In the genomic region with DNA sequence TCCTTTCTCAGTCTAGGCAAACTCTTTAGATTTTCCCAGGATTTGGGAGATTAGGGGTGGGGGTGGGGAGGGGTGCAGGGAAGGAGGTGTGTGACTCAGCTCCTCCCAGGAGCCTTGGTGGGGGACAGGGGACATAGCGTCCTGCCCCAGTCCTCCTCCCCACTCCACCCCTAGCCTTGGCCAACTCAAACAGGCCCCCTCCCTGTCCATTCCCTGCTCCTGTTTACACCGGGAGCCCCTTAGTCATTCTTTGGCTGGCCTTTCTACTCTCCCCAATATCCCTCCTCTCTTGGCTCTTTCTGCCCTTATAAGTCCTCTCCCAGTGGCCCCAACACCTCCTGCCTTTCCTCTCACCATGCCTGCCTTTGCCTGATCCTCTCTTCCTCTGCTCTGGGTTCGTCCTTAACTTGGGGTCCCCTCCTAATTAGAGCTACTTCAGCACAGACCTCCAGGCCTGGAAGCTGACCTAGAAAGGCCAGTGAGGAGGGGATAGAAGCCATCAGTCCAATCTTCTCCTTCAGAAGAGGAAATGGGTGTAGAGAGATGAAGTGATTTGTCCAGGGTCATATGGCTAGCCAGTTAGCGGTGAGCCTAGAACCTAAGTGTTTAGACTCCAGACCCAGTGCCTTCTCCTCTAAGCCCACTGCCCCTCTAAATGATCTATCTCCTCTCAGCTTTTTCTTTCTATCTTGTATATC, we compare ENCODE assay signal across 11 cellular contexts. TPM values are rescaled to one million over a fixed set of nuclear protein-coding genes. Genes with fewer than 3 reads are reported as not detected.
DNase-seq lines count a peak whose midpoint lies in the region; ATAC-seq and TF ChIP-seq lines count a peak whose summit lies in the region.
"Had no signal": no experiment of that assay in that cellular context is flagged by ENCODE, and none has a peak within 500 bp of the region (broad histone marks: within the 10 kb centered on the region; RNA-seq: fewer than 3 reads in every experiment).

No MANE protein-coding gene starts in this region.

- TF ChIP-seq CTCF in MCF 10A (IDR thresholded peaks at IDR 0.05; ENCODE audit: unreplicated experiment) (no peak), lung (IDR thresholded peaks at IDR 0.05; ENCODE audit: control extremely low read depth, extremely low read depth) (no peak), hepatocyte (IDR thresholded peaks at IDR 0.05; ENCODE audit: poor library complexity) (no peak)

- peaks cover 1% of the 10 kb centered on the region for H3K36me3 Mint-ChIP-seq in MCF 10A (ENCODE audit: insufficient read depth, unreplicated experiment)
- H3K36me3 Mint-ChIP-seq in activated CD4-positive, alpha-beta T cell treated with anti-CD3 and anti-CD28 coated beads for 36 hours (ENCODE audit: low read depth) = peaks cover 7% of the 10 kb centered on the region
- H3K36me3 Mint-ChIP-seq in activated T-cell treated with anti-CD3 and anti-CD28 coated beads, Interleukin-2, amount 50 U/mL, for 72 hours (ENCODE audit: insufficient read depth in 2 of 2) = peaks cover 4% of the 10 kb centered on the region in 2 donors

- no peaks in the 10 kb centered on the region for H3K9me3 Mint-ChIP-seq in MCF 10A (ENCODE audit: unreplicated experiment)
- H3K9me3 Mint-ChIP-seq in activated CD4-positive, alpha-beta T cell treated with anti-CD3 and anti-CD28 coated beads for 36 hours (ENCODE audit: low read depth) = no peaks in the 10 kb centered on the region
- H3K9me3 Mint-ChIP-seq in activated T-cell treated with anti-CD3 and anti-CD28 coated beads, Interleukin-2, amount 50 U/mL, for 72 hours = no peaks in the 10 kb centered on the region

- TSS peak; percentile 60 for BruUV-seq in MCF 10A (replicated peaks; lab: Mats Ljungman, UMichigan)

- no peak overlapping the region for H3K4me2 ChIP-seq in hepatocyte

- peaks cover 20% of the 10 kb centered on the region for H3K79me2 ChIP-seq in hepatocyte
- H3K79me2 ChIP-seq: parathyroid adenoma had no signal

- H3K36me3 ChIP-seq in HUES48 (ENCODE audit: control insufficient read depth, insufficient read depth, low read length) (no peaks in the 10 kb centered on the region), lung (ENCODE audit: control insufficient read depth in 2 of 2, insufficient read depth in 2 of 2, low read length in 2 of 2) (peaks cover 0 to 3% of the 10 kb centered on the region in 2 donors), subcutaneous abdominal adipose tissue (ENCODE audit: control insufficient read depth in 5 of 5, insufficient read depth in 5 of 5, low read length in 5 of 5) (no peaks in the 10 kb centered on the region), hepatocyte (replicated peaks; ENCODE audit: insufficient read depth, low read depth) (no peaks in the 10 kb centered on the region)

- H4K20me1 ChIP-seq in hepatocyte (ENCODE audit: insufficient read depth, poor library complexity, severe bottlenecking) = no peaks in the 10 kb centered on the region

- H3K27ac ChIP-seq in HUES48 (ENCODE audit: low read depth, low read length) = peak overlapping the region; percentile 83
- peak overlapping the region; percentile 94 to 99 for H3K27ac ChIP-seq in lung (ENCODE audit: low read depth in 1 of 2, low read length in 1 of 2)
- H3K27ac ChIP-seq in subcutaneous abdominal adipose tissue (ENCODE audit: low read depth, low read length) = peak overlapping the region; percentile 92
- no peak overlapping the region for H3K27ac ChIP-seq in hepatocyte
- H3K27ac ChIP-seq: parathyroid adenoma had no signal

- H3K9me3 ChIP-seq in HUES48 (ENCODE audit: control insufficient read depth, insufficient read depth, low read length) = no peaks in the 10 kb centered on the region
- no peaks in the 10 kb centered on the region for H3K9me3 ChIP-seq in lung (ENCODE audit: control insufficient read depth in 2 of 2, insufficient read depth in 1 of 2, low read length in 1 of 2)
- H3K9me3 ChIP-seq in subcutaneous abdominal adipose tissue (ENCODE audit: control insufficient read depth in 5 of 5, low read length in 5 of 5) = no peaks in the 10 kb centered on the region
- no peaks in the 10 kb centered on the region for H3K9me3 ChIP-seq in hepatocyte (ENCODE audit: low read depth)

- DNase-seq in MCF 10A (ENCODE audit: unreplicated experiment) = peak; percentile 87
- DNase-seq in lung (ENCODE audit: low spot score) = no peak
- no peak for DNase-seq in activated CD4-positive, alpha-beta T cell treated with anti-CD3 and anti-CD28 coated beads for 36 hours
- no peak for DNase-seq in activated T-cell treated with anti-CD3 and anti-CD28 coated beads, Interleukin-2, amount 50 U/mL, for 72 hours
- no peak for DNase-seq in hepatocyte (ENCODE audit: low spot score)
- DNase-seq: NCI-H2171 had no signal

- intact Hi-C loops in MCF 10A (cut with micrococcal nuclease) = no loop called here
- intact Hi-C loops in activated CD4-positive, alpha-beta T cell treated with anti-CD3 and anti-CD28 coated beads for 36 hours (cut with DNase I, micrococcal nuclease) = no loop called here

- CTCF ChIA-PET in MCF 10A (lab: Yijun Ruan, JAX) = interaction anchor here (0.6 to 14.2 kb wide), 8 partner anchors 9 to 868 kb away, joined by 3 to 316 read pairs (median 3); no protein-coding TSS in a partner anchor
- CTCF ChIA-PET in activated CD4-positive, alpha-beta T cell treated with anti-CD3 and anti-CD28 coated beads for 36 hours (lab: Charles Lee) = interaction anchor here (0.9 to 14.4 kb wide), 3 partner anchors 19 to 156 kb away, joined by 3 to 260 read pairs (median 3); no protein-coding TSS in a partner anchor

- H2AFZ ChIP-seq in hepatocyte = no peak overlapping the region
- H2AFZ ChIP-seq: parathyroid adenoma had no signal

- H3K27me3 ChIP-seq in HUES48 (ENCODE audit: control insufficient read depth, insufficient read depth, low read length) (peaks cover 75% of the 10 kb centered on the region), lung (ENCODE audit: control insufficient read depth, insufficient read depth) (no peaks in the 10 kb centered on the region), subcutaneous abdominal adipose tissue (ENCODE audit: control insufficient read depth in 5 of 5, insufficient read depth in 4 of 5, low read length in 5 of 5) (peaks cover 0 to 6% (median 0%) of the 10 kb centered on the region in 5 donors), hepatocyte (peaks cover 27% of the 10 kb centered on the region)

- no peak overlapping the region for H3K4me3 ChIP-seq in HUES48 (ENCODE audit: low read depth, low read length)
- H3K4me3 ChIP-seq in lung = no peak overlapping the region
- H3K4me3 ChIP-seq in subcutaneous abdominal adipose tissue (ENCODE audit: low read depth in 1 of 5, low read length in 5 of 5) = no peak overlapping the region
- no peak overlapping the region for H3K4me3 ChIP-seq in hepatocyte

- no peaks in the 10 kb centered on the region for H3K27me3 Mint-ChIP-seq in MCF 10A (ENCODE audit: insufficient read depth, unreplicated experiment)
- peaks cover 2% of the 10 kb centered on the region for H3K27me3 Mint-ChIP-seq in activated CD4-positive, alpha-beta T cell treated with anti-CD3 and anti-CD28 coated beads for 36 hours
- H3K27me3 Mint-ChIP-seq in activated T-cell treated with anti-CD3 and anti-CD28 coated beads, Interleukin-2, amount 50 U/mL, for 72 hours (ENCODE audit: low read depth) = peaks cover 9% of the 10 kb centered on the region

- ATAC-seq in lung (ENCODE audit: insufficient read depth, low FRiP score) = no peak
- ATAC-seq in activated CD4-positive, alpha-beta T cell treated with anti-CD3 and anti-CD28 coated beads for 36 hours = no peak
- ATAC-seq in GM19324 (IDR thresholded peaks at IDR 0.05; ENCODE audit: low FRiP score, unreplicated experiment) = no peak
- ATAC-seq in activated T-cell treated with anti-CD3 and anti-CD28 coated beads, Interleukin-2, amount 50 U/mL, for 72 hours (replicated peaks in 1 of 2) = no peak

- H3K4me3 Mint-ChIP-seq in MCF 10A (ENCODE audit: unreplicated experiment) = peak overlapping the region; percentile 94
- no peak overlapping the region for H3K4me3 Mint-ChIP-seq in activated CD4-positive, alpha-beta T cell treated with anti-CD3 and anti-CD28 coated beads for 36 hours
- H3K4me3 Mint-ChIP-seq in activated T-cell treated with anti-CD3 and anti-CD28 coated beads, Interleukin-2, amount 50 U/mL, for 72 hours = no peak overlapping the region

- H3K4me1 Mint-ChIP-seq in MCF 10A (ENCODE audit: insufficient read depth, unreplicated experiment) = peaks cover 53% of the 10 kb centered on the region
- H3K4me1 Mint-ChIP-seq in activated CD4-positive, alpha-beta T cell treated with anti-CD3 and anti-CD28 coated beads for 36 hours = peaks cover 23% of the 10 kb centered on the region
- H3K4me1 Mint-ChIP-seq in activated T-cell treated with anti-CD3 and anti-CD28 coated beads, Interleukin-2, amount 50 U/mL, for 72 hours (ENCODE audit: low read depth) = peaks cover 40% of the 10 kb centered on the region

- POLR2A ChIA-PET in MCF 10A (lab: Yijun Ruan, JAX) = interaction anchor here (0.7 to 11.6 kb wide), 3 partner anchors 9 to 116 kb away, joined by 3 to 108 read pairs (median 6); no protein-coding TSS in a partner anchor
- POLR2A ChIA-PET in activated CD4-positive, alpha-beta T cell treated with anti-CD3 and anti-CD28 coated beads for 36 hours (lab: Charles Lee) = no interaction called here

- H3K27ac Mint-ChIP-seq in MCF 10A (ENCODE audit: low read depth, unreplicated experiment) = peak overlapping the region; percentile 96
- no peak overlapping the region for H3K27ac Mint-ChIP-seq in activated CD4-positive, alpha-beta T cell treated with anti-CD3 and anti-CD28 coated beads for 36 hours
- H3K27ac Mint-ChIP-seq in activated T-cell treated with anti-CD3 and anti-CD28 coated beads, Interleukin-2, amount 50 U/mL, for 72 hours = no peak overlapping the region

- no peaks in the 10 kb centered on the region for H3K9me2 ChIP-seq in hepatocyte (replicated peaks; ENCODE audit: insufficient read depth)

- 56 to 61% methylated on average over 4 of the region's 4 CpGs for WGBS in lung, 2 donors
- WGBS in hepatocyte (ENCODE audit: low lambda C conversion rate, missing lambda C conversion rate) = 81% methylated on average over 4 of the region's 4 CpGs

- H3K9ac ChIP-seq in HUES48 (ENCODE audit: low read depth, low read length) = no peak overlapping the region
- peak overlapping the region in 1 of 5 donors; percentile 81 for H3K9ac ChIP-seq in subcutaneous abdominal adipose tissue (ENCODE audit: low read length in 5 of 5)
- H3K9ac ChIP-seq: parathyroid adenoma had no signal

- peaks cover 31% of the 10 kb centered on the region for H3K4me1 ChIP-seq in HUES48 (ENCODE audit: control insufficient read depth, insufficient read depth, low read length)
- peaks cover 14 to 20% of the 10 kb centered on the region in 2 donors for H3K4me1 ChIP-seq in lung (ENCODE audit: control insufficient read depth in 2 of 2, insufficient read depth in 2 of 2, low read length in 2 of 2)
- peaks cover 10 to 51% (median 48%) of the 10 kb centered on the region in 5 donors for H3K4me1 ChIP-seq in subcutaneous abdominal adipose tissue (ENCODE audit: control insufficient read depth in 5 of 5, insufficient read depth in 5 of 5, low read length in 5 of 5)
- H3K4me1 ChIP-seq in hepatocyte (ENCODE audit: insufficient read depth) = peaks cover 13% of the 10 kb centered on the region

RNA-seq across cellular contexts. Expression of a gene that starts 2.3 kb away (rescaled TPM):
- 110 and 184 TPM in 2 replicates for total RNA-seq in MCF 10A (2022)
- 100 to 1,000 TPM in 1 of 2 donors, 10 to 100 TPM in 1; 71.2 to 131 TPM for total RNA-seq in lung
- polyA plus RNA-seq in lung = 100 to 1,000 TPM in 1 of 2 donors, 10 to 100 TPM in 1; 39.8 to 134 TPM
- 10 to 100 TPM; 38.6 to 58.0 TPM for total RNA-seq in activated CD4-positive, alpha-beta T cell treated with anti-CD3 and anti-CD28 coated beads for 36 hours
- total RNA-seq in activated T-cell treated with anti-CD3 and anti-CD28 coated beads, Interleukin-2, amount 50 U/mL, for 72 hours = 10 to 100 TPM; 20.6 to 27.4 TPM
- total RNA-seq in hepatocyte = 31.3 and 45.7 TPM in 2 replicates
- 53.6 and 57.2 TPM in 2 replicates for polyA plus RNA-seq in hepatocyte

RNA-seq across cellular contexts. Expression of a gene that starts 36.8 kb away (rescaled TPM):
- 8.3 and 9.0 TPM in 2 replicates for total RNA-seq in MCF 10A (2022)
- total RNA-seq in lung = 10 to 100 TPM in 1 of 2 donors, 1 to 10 TPM in 1; 7.6 to 26.1 TPM
- polyA plus RNA-seq in lung = 10 to 100 TPM; 15.3 to 17.9 TPM
- under 1 TPM; 0.73 to 0.74 TPM for total RNA-seq in activated CD4-positive, alpha-beta T cell treated with anti-CD3 and anti-CD28 coated beads for 36 hours
- total RNA-seq in activated T-cell treated with anti-CD3 and anti-CD28 coated beads, Interleukin-2, amount 50 U/mL, for 72 hours = 1 to 10 TPM; 1.3 to 2.8 TPM
- total RNA-seq in hepatocyte = 2.2 and 5.6 TPM in 2 replicates
- polyA plus RNA-seq in hepatocyte = 4.2 and 4.6 TPM in 2 replicates

RNA-seq across cellular contexts. Expression of a gene that starts 52.1 kb away (rescaled TPM):
- not detected in 2 replicates for total RNA-seq in MCF 10A (2022)
- total RNA-seq in lung = 1 to 10 TPM in 1 of 2 donors, under 1 TPM in 1; 0.68 to 1.2 TPM
- 1 to 10 TPM in 1 of 2 donors, under 1 TPM in 1; 0.69 to 2.1 TPM for polyA plus RNA-seq in lung
- total RNA-seq in activated CD4-positive, alpha-beta T cell treated with anti-CD3 and anti-CD28 coated beads for 36 hours = 1 to 10 TPM; 6.8 to 7.2 TPM
- total RNA-seq in activated T-cell treated with anti-CD3 and anti-CD28 coated beads, Interleukin-2, amount 50 U/mL, for 72 hours = 10 to 100 TPM in 1 of 2 donors, 1 to 10 TPM in 1; 8.5 to 12.4 TPM
- not detected in 2 replicates for total RNA-seq in hepatocyte
- not detected in 2 replicates for polyA plus RNA-seq in hepatocyte
- total RNA-seq: frontal cortex had no signal

RNA-seq across cellular contexts. Expression of a gene that starts 57.0 kb away (rescaled TPM):
- total RNA-seq in MCF 10A (2022) (0.17 TPM in 1 of 2 replicates, not detected in the other), lung (1 to 10 TPM; 1.5 to 2.6 TPM), hepatocyte (0.07 TPM in 1 of 2 replicates, not detected in the other)
- polyA plus RNA-seq in lung (10 to 100 TPM in 1 of 2 donors, under 1 TPM in 1; 0.73 to 76.1 TPM), hepatocyte (not detected in 2 replicates)
- total RNA-seq in activated CD4-positive, alpha-beta T cell treated with anti-CD3 and anti-CD28 coated beads for 36 hours = 1 to 10 TPM in 1 of 2 experiments, under 1 TPM in 1; 0.98 to 1.7 TPM
- 10 to 100 TPM in 1 of 2 donors, 1 to 10 TPM in 1; 3.8 to 16.0 TPM for total RNA-seq in activated T-cell treated with anti-CD3 and anti-CD28 coated beads, Interleukin-2, amount 50 U/mL, for 72 hours
- total RNA-seq: frontal cortex had no signal
